ENCODE assay signal across 1 cellular context in the genomic region with DNA sequence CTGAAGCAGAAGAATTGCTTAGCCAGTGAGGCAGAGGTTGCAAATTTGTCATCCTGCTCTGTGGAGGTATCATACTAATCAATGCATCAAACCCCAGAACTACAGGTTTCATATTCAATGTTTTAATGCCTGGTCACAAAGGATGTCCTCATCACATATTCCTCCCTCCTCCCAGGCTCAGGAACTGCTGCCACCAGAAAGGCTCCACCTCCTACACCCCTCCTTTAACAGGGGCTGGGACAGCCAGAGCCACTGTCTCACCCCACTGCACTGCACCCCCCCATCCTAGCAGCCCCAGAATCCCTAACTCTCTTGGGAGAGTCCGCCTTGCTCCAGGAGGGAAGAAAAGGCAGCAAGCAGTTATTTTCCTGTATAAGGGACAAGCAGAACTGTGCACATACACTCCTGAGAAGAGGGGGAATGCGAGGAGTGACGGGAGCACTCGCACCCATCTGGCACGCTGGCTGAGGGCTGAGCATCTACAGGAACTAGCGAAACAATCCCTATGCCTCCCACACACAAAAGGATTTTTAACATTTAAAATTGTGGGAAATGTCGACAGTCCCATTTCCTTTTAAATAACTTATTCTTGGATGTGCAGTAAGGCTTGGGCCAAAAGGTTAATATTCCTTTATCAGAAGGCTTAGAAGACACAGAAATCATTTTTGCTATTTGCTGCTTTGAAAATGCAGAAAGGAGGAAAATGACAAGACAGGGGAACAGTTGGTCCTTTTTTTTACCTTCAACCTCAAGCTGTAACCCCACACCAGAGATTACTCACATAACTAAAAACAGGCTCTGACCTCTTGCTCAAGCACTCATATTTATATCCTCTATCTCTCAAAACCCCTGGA.
TF ChIP-seq lines count a peak whose summit lies in the region.

No MANE protein-coding gene starts in this region.

TF ChIP-seq in endothelial cell of umbilical vein, 7 proteins besides CTCF, POLR2A, EP300 and RAD21 (continued from another document):
- TF ChIP-seq MYC (IDR thresholded peaks at IDR 0.05; ENCODE audit: low read depth, low read length) (no peak), FOS (IDR thresholded peaks at IDR 0.05; ENCODE audit: borderline replicate concordance, insufficient read depth, low read length) (no peak), EZH2 (IDR thresholded peaks at IDR 0.05; ENCODE audit: borderline replicate concordance, low read depth, low read length, severe bottlenecking) (no peak), GATA2 (IDR thresholded peaks at IDR 0.05; ENCODE audit: insufficient read depth, insufficient read length, low read depth, low read length) (no peak)
